ENCODE assay signal across 10 cellular contexts in genomic region chr4:5399790-5400421, GRCh38.
DNase-seq lines count a peak whose midpoint lies in the region; ATAC-seq and TF ChIP-seq lines count a peak whose summit lies in the region.
"Had no signal": no experiment of that assay in that cellular context is flagged by ENCODE, and none has a peak within 500 bp of the region (broad histone marks: within the 10 kb centered on the region; RNA-seq: fewer than 3 reads in every experiment).

No MANE protein-coding gene starts in this region.

- H3K4me3 ChIP-seq in Loucy (ENCODE audit: low read length, poor library complexity, severe bottlenecking), result no peak overlapping the region
- no peak overlapping the region for H3K4me3 ChIP-seq in neural progenitor cell
- H3K4me3 ChIP-seq: skin epidermis had no signal

- H3K4me1 ChIP-seq in Loucy (ENCODE audit: insufficient read depth, low read length, poor library complexity, severe bottlenecking), result no peaks in the 10 kb centered on the region
- H3K4me1 ChIP-seq in neural progenitor cell, result peaks cover 8% of the 10 kb centered on the region

- H3K27ac Mint-ChIP-seq in neural progenitor cell, result no peak overlapping the region
- H3K27ac Mint-ChIP-seq: activated naive CD8-positive, alpha-beta T cell treated with anti-CD3 and anti-CD28 coated beads, Interleukin-2, amount 50 U/mL, for 24 hours had no signal

- H3K9me3 Mint-ChIP-seq in neural progenitor cell, result peaks cover 14% of the 10 kb centered on the region

- H3K36me3 Mint-ChIP-seq in neural progenitor cell, result no peaks in the 10 kb centered on the region

- no peak overlapping the region for H3K4me3 Mint-ChIP-seq in neural progenitor cell
- H3K4me3 Mint-ChIP-seq: activated naive CD8-positive, alpha-beta T cell treated with anti-CD3 and anti-CD28 coated beads, Interleukin-2, amount 50 U/mL, for 24 hours had no signal

- H3K4me2 ChIP-seq in Loucy (ENCODE audit: low read depth, low read length, poor library complexity, severe bottlenecking) (no peak overlapping the region), neural progenitor cell (no peak overlapping the region)

- no peak overlapping the region for H3K9ac ChIP-seq in Loucy (ENCODE audit: low read depth, low read length, poor library complexity, severe bottlenecking)
- no peak overlapping the region for H3K9ac ChIP-seq in neural progenitor cell

- H3K9me3 ChIP-seq in Loucy (ENCODE audit: insufficient read depth, low read depth, low read length) (peaks cover 8% of the 10 kb centered on the region; the same call in 1 of the 2 replicates), neural progenitor cell (ENCODE audit: low read depth) (no peaks in the 10 kb centered on the region)

- H3K79me2 ChIP-seq in Loucy (ENCODE audit: insufficient read depth, low read length) (no peaks in the 10 kb centered on the region), neural progenitor cell (ENCODE audit: low read depth) (no peaks in the 10 kb centered on the region)

- H3K27me3 Mint-ChIP-seq in neural progenitor cell (ENCODE audit: insufficient read depth, low read depth), result peaks cover 6% of the 10 kb centered on the region

- no peak for ATAC-seq in GM18520 (IDR thresholded peaks at IDR 0.05; ENCODE audit: unreplicated experiment)
- ATAC-seq in HG03159 (IDR thresholded peaks at IDR 0.05; ENCODE audit: unreplicated experiment), result no peak
- ATAC-seq: activated naive CD8-positive, alpha-beta T cell treated with anti-CD3 and anti-CD28 coated beads, Interleukin-2, amount 50 U/mL, for 24 hours had no signal

- H4K20me1 ChIP-seq in Loucy (ENCODE audit: insufficient read depth, low read length, poor library complexity, severe bottlenecking) (no peaks in the 10 kb centered on the region), neural progenitor cell (ENCODE audit: low read depth) (no peaks in the 10 kb centered on the region)

- CTCF ChIA-PET in GM10248 (lab: Yijun Ruan, JAX), result interaction anchor here (1.3 to 2.3 kb wide), 3 partner anchors 9 to 13 kb away, joined by 4 to 10 read pairs (median 6); no protein-coding TSS in a partner anchor

- H3K27ac ChIP-seq in neural progenitor cell (no peak overlapping the region), substantia nigra (ENCODE audit: low read depth, low read length, poor library complexity, severe bottlenecking) (no peak overlapping the region)
- H3K27ac ChIP-seq: skin epidermis had no signal

- POLR2A ChIA-PET in GM10248 (lab: Yijun Ruan, JAX), result no interaction called here

- TF ChIP-seq CTCF in GM10248 (IDR thresholded peaks at IDR 0.05; ENCODE audit: control extremely low read depth, extremely low read depth, low read depth, missing control alignments) (peak; percentile 26), Loucy (conservative IDR thresholded peaks at IDR 0.05; ENCODE audit: low read length) (peak; percentile 52), neural progenitor cell (IDR thresholded peaks at IDR 0.05) (peak; percentile 80)

- DNase-seq in GM10248 (ENCODE audit: extremely low spot score) (peak; percentile 32), cerebellum (ENCODE audit: low spot score) (peak; percentile 9), neural progenitor cell (ENCODE audit: low spot score) (peak; percentile 70), substantia nigra (lab: John Stamatoyannopoulos, UW) (no peak), T-helper 9 cell (no peak)
- DNase-seq: activated naive CD8-positive, alpha-beta T cell treated with anti-CD3 and anti-CD28 coated beads, Interleukin-2, amount 50 U/mL, for 24 hours had no signal

- H3K9me2 ChIP-seq in Loucy (replicated peaks; ENCODE audit: low read depth, low read length), result no peaks in the 10 kb centered on the region

- H3K36me3 ChIP-seq in Loucy (ENCODE audit: insufficient read depth, low read length), result no peaks in the 10 kb centered on the region
- H3K36me3 ChIP-seq in neural progenitor cell, result no peaks in the 10 kb centered on the region

- peaks cover 12% of the 10 kb centered on the region for H3K4me1 Mint-ChIP-seq in neural progenitor cell
- H3K4me1 Mint-ChIP-seq: activated naive CD8-positive, alpha-beta T cell treated with anti-CD3 and anti-CD28 coated beads, Interleukin-2, amount 50 U/mL, for 24 hours had no signal

- H3K27me3 ChIP-seq in Loucy (ENCODE audit: insufficient read depth, low read length, poor library complexity, severe bottlenecking) (no peaks in the 10 kb centered on the region), neural progenitor cell (no peaks in the 10 kb centered on the region)

- H2AFZ ChIP-seq in Loucy (ENCODE audit: low read length), result no peak overlapping the region
- no peak overlapping the region for H2AFZ ChIP-seq in neural progenitor cell (replicated peaks)

- H3F3A ChIP-seq in Loucy (ENCODE audit: low read depth), result no peaks in the 10 kb centered on the region
- H3F3A ChIP-seq in neural progenitor cell (ENCODE audit: low read depth), result no peaks in the 10 kb centered on the region

Comparison
In these comparisons a context has a peak if more than half of its experiments do, and no peak if none do; other contexts are left out.
1. DNase-seq: peak in GM10248 (single experiment), cerebellum (single experiment) and neural progenitor cell (single experiment); none in substantia nigra (0 of 49) and T-helper 9 cell (single experiment).
2. CTCF ChIP-seq: peak in every context shown above with its lines; median percentile 80 in neural progenitor cell; 52 in Loucy; 26 in GM10248.